2 cellular contexts compared by ENCODE assay signal in the genomic region with DNA sequence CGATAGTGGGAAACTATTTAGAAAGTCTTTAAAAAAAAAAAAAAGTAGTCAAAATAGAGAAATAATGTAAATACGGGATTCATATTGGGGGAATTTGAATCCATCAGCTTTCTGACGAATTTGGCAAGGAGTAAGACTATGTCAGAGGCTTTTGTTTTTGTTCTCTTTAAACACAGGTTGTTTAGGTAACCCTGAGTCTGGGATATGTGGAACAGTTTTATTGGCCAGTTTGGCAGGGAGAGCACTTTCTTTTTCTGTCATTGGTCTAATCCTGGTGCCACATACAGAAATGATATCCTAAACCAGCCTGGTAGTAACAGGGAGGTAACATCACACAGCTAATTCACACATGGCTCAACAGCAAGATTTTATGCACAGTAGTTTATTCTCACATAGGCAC.
TF ChIP-seq lines count a peak whose summit lies in the region.

No MANE protein-coding gene starts in this region.

TF ChIP-seq in IMR-90, 13 proteins besides CTCF, POLR2A, EP300 and RAD21 (continued from another document):
- no peak for TF ChIP-seq BHLHE40 (IDR thresholded peaks at IDR 0.05; ENCODE audit: low read depth, low read length)
- no peak for TF ChIP-seq RCOR1 (IDR thresholded peaks at IDR 0.05; ENCODE audit: insufficient replicate concordance, low read length)
- no peak for TF ChIP-seq CHD1 (IDR thresholded peaks at IDR 0.05; ENCODE audit: low read depth, low read length)
- no peak for TF ChIP-seq MAZ (IDR thresholded peaks at IDR 0.05; ENCODE audit: borderline replicate concordance, low read depth, low read length)
- no peak for TF ChIP-seq RFX5 (IDR thresholded peaks at IDR 0.05; ENCODE audit: low read depth, low read length)
- TF ChIP-seq, protein P1, sequence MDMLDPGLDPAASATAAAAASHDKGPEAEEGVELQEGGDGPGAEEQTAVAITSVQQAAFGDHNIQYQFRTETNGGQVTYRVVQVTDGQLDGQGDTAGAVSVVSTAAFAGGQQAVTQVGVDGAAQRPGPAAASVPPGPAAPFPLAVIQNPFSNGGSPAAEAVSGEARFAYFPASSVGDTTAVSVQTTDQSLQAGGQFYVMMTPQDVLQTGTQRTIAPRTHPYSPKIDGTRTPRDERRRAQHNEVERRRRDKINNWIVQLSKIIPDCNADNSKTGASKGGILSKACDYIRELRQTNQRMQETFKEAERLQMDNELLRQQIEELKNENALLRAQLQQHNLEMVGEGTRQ (IDR thresholded peaks at IDR 0.05; ENCODE audit: low read depth, low read length): no peak
- TF ChIP-seq CEBPB (IDR thresholded peaks at IDR 0.05; ENCODE audit: low read depth, low read length): no peak
- TF ChIP-seq MAFK (IDR thresholded peaks at IDR 0.05; ENCODE audit: low read depth, low read length): no peak
- TF ChIP-seq SMC3 (IDR thresholded peaks at IDR 0.05; ENCODE audit: low read depth, low read length): no peak
- TF ChIP-seq, protein P2, sequence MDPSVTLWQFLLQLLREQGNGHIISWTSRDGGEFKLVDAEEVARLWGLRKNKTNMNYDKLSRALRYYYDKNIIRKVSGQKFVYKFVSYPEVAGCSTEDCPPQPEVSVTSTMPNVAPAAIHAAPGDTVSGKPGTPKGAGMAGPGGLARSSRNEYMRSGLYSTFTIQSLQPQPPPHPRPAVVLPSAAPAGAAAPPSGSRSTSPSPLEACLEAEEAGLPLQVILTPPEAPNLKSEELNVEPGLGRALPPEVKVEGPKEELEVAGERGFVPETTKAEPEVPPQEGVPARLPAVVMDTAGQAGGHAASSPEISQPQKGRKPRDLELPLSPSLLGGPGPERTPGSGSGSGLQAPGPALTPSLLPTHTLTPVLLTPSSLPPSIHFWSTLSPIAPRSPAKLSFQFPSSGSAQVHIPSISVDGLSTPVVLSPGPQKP (IDR thresholded peaks at IDR 0.05; ENCODE audit: borderline replicate concordance, low read depth, low read length): no peak
- TF ChIP-seq FOS (IDR thresholded peaks at IDR 0.05; ENCODE audit: low read depth, low read length): no peak

TF ChIP-seq in endothelial cell of umbilical vein, 7 proteins besides CTCF, POLR2A, EP300 and RAD21 (continued from another document):
- TF ChIP-seq, protein P3, sequence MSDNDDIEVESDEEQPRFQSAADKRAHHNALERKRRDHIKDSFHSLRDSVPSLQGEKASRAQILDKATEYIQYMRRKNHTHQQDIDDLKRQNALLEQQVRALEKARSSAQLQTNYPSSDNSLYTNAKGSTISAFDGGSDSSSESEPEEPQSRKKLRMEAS (IDR thresholded peaks at IDR 0.05; ENCODE audit: insufficient read depth, insufficient read length): no peak
- TF ChIP-seq JUN (IDR thresholded peaks at IDR 0.05; ENCODE audit: borderline replicate concordance, insufficient read depth, insufficient read length, low read depth) (no peak), EZH2 (IDR thresholded peaks at IDR 0.05; ENCODE audit: borderline replicate concordance, low read depth, low read length, severe bottlenecking) (no peak), FOS (IDR thresholded peaks at IDR 0.05; ENCODE audit: borderline replicate concordance, insufficient read depth, low read length) (no peak), GATA2 (IDR thresholded peaks at IDR 0.05; ENCODE audit: insufficient read depth, insufficient read length, low read depth, low read length) (no peak), POLR2AphosphoS5 (IDR thresholded peaks at IDR 0.05; ENCODE audit: insufficient read depth, low read depth, low read length) (no peak)
